In the genomic region with DNA sequence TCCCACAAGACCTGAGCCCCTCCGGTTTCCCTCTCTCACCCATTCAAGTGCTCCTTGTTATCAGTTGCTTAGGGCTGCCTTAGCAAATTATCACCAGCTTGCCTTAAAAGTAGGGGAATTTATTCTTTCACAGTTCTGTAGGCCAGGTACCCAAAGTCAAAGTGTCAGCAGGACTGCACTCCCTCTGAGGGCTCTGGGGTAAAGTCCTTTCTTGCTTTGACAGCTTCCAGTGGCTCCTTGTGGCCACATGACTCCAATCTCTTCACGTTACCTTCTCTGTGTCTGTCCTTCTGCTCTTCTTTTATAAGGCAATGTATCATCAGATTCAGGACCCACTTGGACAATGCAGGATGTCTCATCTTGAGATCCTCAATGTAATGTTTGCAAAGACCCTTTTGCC, we compare ENCODE assay signal across 1 cellular context.
TF ChIP-seq lines count a peak whose summit lies in the region.

No MANE protein-coding gene starts in this region.

TF ChIP-seq in liver, 16 proteins besides CTCF, POLR2A, EP300 and RAD21 (continued from another document):
- TF ChIP-seq, protein P1, sequence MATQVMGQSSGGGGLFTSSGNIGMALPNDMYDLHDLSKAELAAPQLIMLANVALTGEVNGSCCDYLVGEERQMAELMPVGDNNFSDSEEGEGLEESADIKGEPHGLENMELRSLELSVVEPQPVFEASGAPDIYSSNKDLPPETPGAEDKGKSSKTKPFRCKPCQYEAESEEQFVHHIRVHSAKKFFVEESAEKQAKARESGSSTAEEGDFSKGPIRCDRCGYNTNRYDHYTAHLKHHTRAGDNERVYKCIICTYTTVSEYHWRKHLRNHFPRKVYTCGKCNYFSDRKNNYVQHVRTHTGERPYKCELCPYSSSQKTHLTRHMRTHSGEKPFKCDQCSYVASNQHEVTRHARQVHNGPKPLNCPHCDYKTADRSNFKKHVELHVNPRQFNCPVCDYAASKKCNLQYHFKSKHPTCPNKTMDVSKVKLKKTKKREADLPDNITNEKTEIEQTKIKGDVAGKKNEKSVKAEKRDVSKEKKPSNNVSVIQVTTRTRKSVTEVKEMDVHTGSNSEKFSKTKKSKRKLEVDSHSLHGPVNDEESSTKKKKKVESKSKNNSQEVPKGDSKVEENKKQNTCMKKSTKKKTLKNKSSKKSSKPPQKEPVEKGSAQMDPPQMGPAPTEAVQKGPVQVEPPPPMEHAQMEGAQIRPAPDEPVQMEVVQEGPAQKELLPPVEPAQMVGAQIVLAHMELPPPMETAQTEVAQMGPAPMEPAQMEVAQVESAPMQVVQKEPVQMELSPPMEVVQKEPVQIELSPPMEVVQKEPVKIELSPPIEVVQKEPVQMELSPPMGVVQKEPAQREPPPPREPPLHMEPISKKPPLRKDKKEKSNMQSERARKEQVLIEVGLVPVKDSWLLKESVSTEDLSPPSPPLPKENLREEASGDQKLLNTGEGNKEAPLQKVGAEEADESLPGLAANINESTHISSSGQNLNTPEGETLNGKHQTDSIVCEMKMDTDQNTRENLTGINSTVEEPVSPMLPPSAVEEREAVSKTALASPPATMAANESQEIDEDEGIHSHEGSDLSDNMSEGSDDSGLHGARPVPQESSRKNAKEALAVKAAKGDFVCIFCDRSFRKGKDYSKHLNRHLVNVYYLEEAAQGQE (IDR thresholded peaks at IDR 0.05): no peak
- TF ChIP-seq YY1 (IDR thresholded peaks at IDR 0.05) (no peak), SP1 (IDR thresholded peaks at IDR 0.05) (no peak), FOXA2 (IDR thresholded peaks at IDR 0.05) (no peak), RXRA (IDR thresholded peaks at IDR 0.05) (no peak), NR2F2 (IDR thresholded peaks at IDR 0.05) (no peak)
- TF ChIP-seq, protein P2, sequence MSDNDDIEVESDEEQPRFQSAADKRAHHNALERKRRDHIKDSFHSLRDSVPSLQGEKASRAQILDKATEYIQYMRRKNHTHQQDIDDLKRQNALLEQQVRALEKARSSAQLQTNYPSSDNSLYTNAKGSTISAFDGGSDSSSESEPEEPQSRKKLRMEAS (IDR thresholded peaks at IDR 0.05): no peak
- TF ChIP-seq, protein P3, sequence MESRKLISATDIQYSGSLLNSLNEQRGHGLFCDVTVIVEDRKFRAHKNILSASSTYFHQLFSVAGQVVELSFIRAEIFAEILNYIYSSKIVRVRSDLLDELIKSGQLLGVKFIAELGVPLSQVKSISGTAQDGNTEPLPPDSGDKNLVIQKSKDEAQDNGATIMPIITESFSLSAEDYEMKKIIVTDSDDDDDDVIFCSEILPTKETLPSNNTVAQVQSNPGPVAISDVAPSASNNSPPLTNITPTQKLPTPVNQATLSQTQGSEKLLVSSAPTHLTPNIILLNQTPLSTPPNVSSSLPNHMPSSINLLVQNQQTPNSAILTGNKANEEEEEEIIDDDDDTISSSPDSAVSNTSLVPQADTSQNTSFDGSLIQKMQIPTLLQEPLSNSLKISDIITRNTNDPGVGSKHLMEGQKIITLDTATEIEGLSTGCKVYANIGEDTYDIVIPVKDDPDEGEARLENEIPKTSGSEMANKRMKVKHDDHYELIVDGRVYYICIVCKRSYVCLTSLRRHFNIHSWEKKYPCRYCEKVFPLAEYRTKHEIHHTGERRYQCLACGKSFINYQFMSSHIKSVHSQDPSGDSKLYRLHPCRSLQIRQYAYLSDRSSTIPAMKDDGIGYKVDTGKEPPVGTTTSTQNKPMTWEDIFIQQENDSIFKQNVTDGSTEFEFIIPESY (IDR thresholded peaks at IDR 0.05): no peak
- TF ChIP-seq, protein P4, sequence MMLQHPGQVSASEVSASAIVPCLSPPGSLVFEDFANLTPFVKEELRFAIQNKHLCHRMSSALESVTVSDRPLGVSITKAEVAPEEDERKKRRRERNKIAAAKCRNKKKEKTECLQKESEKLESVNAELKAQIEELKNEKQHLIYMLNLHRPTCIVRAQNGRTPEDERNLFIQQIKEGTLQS (IDR thresholded peaks at IDR 0.05): no peak
TF ChIP-seq in liver: peak in this region for 0.
